Comparison of ENCODE assay signal across 8 cellular contexts in the genomic region with DNA sequence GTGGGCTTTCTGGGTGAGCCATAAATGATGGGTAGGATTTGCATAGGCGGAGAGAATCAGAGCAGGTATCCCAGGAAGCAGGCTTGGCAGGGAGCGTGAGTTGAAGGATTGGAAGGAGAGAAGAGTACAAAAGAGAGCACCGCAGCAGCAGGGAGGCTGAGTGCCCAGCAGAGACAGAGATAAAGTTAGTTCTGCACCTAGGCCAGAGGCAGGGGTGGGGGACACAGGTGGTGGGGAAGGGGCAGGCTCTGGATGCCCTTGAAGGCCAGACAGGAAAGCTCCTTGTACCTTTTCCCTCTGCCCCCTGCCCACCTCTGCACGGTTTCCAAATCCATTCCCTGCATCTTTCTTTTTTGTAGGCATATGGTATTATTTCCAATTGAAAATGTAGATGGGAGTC. TPM values are rescaled to one million over a fixed set of nuclear protein-coding genes. Genes with fewer than 3 reads are reported as not detected.
"Had no signal": no experiment of that assay in that cellular context is flagged by ENCODE, and none has a peak within 500 bp of the region (broad histone marks: within the 10 kb centered on the region; RNA-seq: fewer than 3 reads in every experiment).

No MANE protein-coding gene starts in this region.

- H3K9me3 Mint-ChIP-seq: GM23338, IgD-negative memory B cell had no signal

- H3K4me3 ChIP-seq: GM23338, HAP-1 had no signal

- H3K4me1 Mint-ChIP-seq: IgD-negative memory B cell had no signal

- H3K4me3 Mint-ChIP-seq: GM23338, HFFc6, IgD-negative memory B cell had no signal

- DNase-seq: HFFc6, KBM-7 had no signal

- H3K27ac Mint-ChIP-seq: GM23338, HFFc6 had no signal

- FAIRE-seq: H1, H54, HepG2 had no signal

RNA-seq across cellular contexts. Expression of a gene that starts 33.0 kb away (rescaled TPM):
- total RNA-seq: HepG2, HFFc6 had no signal
